In the genomic region with DNA sequence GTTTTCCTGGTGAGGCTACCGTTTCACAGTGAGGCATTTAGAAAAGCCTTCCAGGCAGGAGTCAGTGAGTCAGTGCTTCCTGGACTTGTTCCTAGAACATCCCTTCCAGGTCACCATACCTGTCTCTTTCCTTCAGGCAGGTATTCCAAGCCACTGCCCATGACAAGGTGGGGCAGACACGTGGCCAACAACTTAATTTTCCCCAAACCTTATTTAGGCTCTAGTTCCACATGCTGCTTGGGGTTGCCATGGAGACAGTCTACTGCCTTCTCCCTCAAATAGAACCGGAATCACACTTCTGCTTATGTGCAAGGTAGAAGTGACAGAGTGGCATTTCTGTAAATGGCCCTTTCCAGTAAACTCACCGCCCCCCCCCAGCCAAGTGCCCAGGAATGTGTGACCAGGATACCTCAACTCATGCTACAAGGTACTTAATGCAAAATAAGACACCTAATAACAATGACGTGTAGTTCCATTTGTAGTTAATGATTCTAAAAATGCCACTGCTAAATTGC, we compare ENCODE assay signal across 8 cellular contexts.
DNase-seq lines count a peak whose midpoint lies in the region; ATAC-seq and TF ChIP-seq lines count a peak whose summit lies in the region.

No MANE protein-coding gene starts in this region.

- H3K4me2 ChIP-seq in DOHH2 (ENCODE audit: low read length): peak overlapping the region; percentile 60

- TF ChIP-seq POLR2A in gastroesophageal sphincter (IDR thresholded peaks at IDR 0.05): no peak

- no peaks in the 10 kb centered on the region for H4K20me1 ChIP-seq in DOHH2 (ENCODE audit: control insufficient read depth, insufficient read depth, low read depth, low read length)

- ATAC-seq in GM21423 (IDR thresholded peaks at IDR 0.05; ENCODE audit: unreplicated experiment) (peak; percentile 57), gastroesophageal sphincter (no peak)
- peak; percentile 21 for ATAC-seq in effector memory CD8-positive, alpha-beta T cell (replicated peaks)

- TF ChIP-seq CTCF in DOHH2 (IDR thresholded peaks at IDR 0.05; ENCODE audit: low read depth, low read length, poor library complexity, severe bottlenecking) (no peak), gastroesophageal sphincter (IDR thresholded peaks at IDR 0.05) (no peak), WERI-Rb-1 (IDR thresholded peaks at IDR 0.05; ENCODE audit: low read depth, low read length) (no peak)

- no peaks in the 10 kb centered on the region for H3K27me3 ChIP-seq in DOHH2 (ENCODE audit: control insufficient read depth, low read length)
- H3K27me3 ChIP-seq in gastroesophageal sphincter: no peaks in the 10 kb centered on the region
- no peaks in the 10 kb centered on the region for H3K27me3 ChIP-seq in WERI-Rb-1 (ENCODE audit: insufficient read depth, low read depth, severe bottlenecking)

- H3K9me2 ChIP-seq in DOHH2 (replicated peaks; ENCODE audit: control insufficient read depth, low read length): no peaks in the 10 kb centered on the region

- DNase-seq in HPDE6-E6E7 (ENCODE audit: extremely low spot score) (peak; percentile 74), hippocampal formation (lab: John Stamatoyannopoulos, UW) (no peak), WERI-Rb-1 (no peak)
- no peak for DNase-seq in effector memory CD8-positive, alpha-beta T cell
- no peak for DNase-seq in activated CD4-positive, CD25-positive, alpha-beta regulatory T cell (lab: John Stamatoyannopoulos, UW)

- WGBS in gastroesophageal sphincter (ENCODE audit: low coverage in 1 of 2), 2 donors: 48 to 53% methylated on average over 3 to 5 of the region's 5 CpGs

- H3K4me3 ChIP-seq in DOHH2 (ENCODE audit: low read length) (peak overlapping the region; percentile 13), gastroesophageal sphincter (no peak overlapping the region), WERI-Rb-1 (ENCODE audit: low read depth, low read length) (no peak overlapping the region)

- H3F3A ChIP-seq in DOHH2 (ENCODE audit: control insufficient read depth, insufficient read depth): no peaks in the 10 kb centered on the region

- H3K9me3 ChIP-seq in DOHH2 (ENCODE audit: control insufficient read depth, insufficient read depth, low read length) (no peaks in the 10 kb centered on the region), gastroesophageal sphincter (no peaks in the 10 kb centered on the region), WERI-Rb-1 (ENCODE audit: severe bottlenecking) (no peaks in the 10 kb centered on the region)

- H3K4me1 ChIP-seq in DOHH2 (ENCODE audit: control insufficient read depth, low read length): peaks cover 21% of the 10 kb centered on the region
- peaks cover 0 to 20% (median under 1%) of the 10 kb centered on the region in 3 donors for H3K4me1 ChIP-seq in gastroesophageal sphincter

- no peak overlapping the region for H3K4me3 Mint-ChIP-seq in effector memory CD8-positive, alpha-beta T cell

- H3K79me2 ChIP-seq in DOHH2 (ENCODE audit: control insufficient read depth, low read length): no peaks in the 10 kb centered on the region

- H3K36me3 Mint-ChIP-seq in effector memory CD8-positive, alpha-beta T cell (ENCODE audit: insufficient read depth): peaks cover 3% of the 10 kb centered on the region

- H3K27me3 Mint-ChIP-seq in effector memory CD8-positive, alpha-beta T cell: no peaks in the 10 kb centered on the region

- H3K9me3 Mint-ChIP-seq in effector memory CD8-positive, alpha-beta T cell: no peaks in the 10 kb centered on the region

- no peak for TF ChIP-seq EP300 in gastroesophageal sphincter (IDR thresholded peaks at IDR 0.05)

- H3K4me1 Mint-ChIP-seq in effector memory CD8-positive, alpha-beta T cell (ENCODE audit: low read depth in 2 of 2): peaks cover 8 to 17% of the 10 kb centered on the region in 2 donors

- H3K27ac Mint-ChIP-seq in effector memory CD8-positive, alpha-beta T cell: no peak overlapping the region

- H3K36me3 ChIP-seq in DOHH2 (ENCODE audit: control insufficient read depth, low read length) (no peaks in the 10 kb centered on the region), gastroesophageal sphincter (no peaks in the 10 kb centered on the region), WERI-Rb-1 (no peaks in the 10 kb centered on the region)

- no peak overlapping the region for H3K27ac ChIP-seq in DOHH2 (ENCODE audit: low read depth, low read length)
- no peak overlapping the region for H3K27ac ChIP-seq in gastroesophageal sphincter
- no peak overlapping the region for H3K27ac ChIP-seq in WERI-Rb-1
